1 cellular context compared by ENCODE assay signal in the genomic region with DNA sequence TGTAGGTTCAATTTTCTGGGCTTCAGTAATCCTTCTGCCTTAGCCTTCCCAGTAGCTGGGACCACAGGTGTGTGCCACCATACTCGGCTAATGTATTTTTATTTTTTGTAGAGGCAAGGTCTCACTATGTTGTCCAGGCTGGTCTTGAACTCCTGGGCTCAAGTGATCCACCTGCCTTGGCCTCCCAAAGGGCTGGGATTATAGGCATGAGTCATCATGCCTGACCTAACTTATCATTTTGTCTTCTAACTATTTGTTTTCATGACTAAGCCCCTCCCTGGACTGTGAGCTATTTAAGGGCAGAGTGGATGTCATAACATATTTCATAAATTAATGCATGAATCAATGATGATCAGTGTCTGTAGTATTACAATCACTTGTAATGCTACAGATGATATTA.
A peak's percentile ranks its signal among the peaks of the same experiment; 100 is the strongest.
TF ChIP-seq lines count a peak whose summit lies in the region.

No MANE protein-coding gene starts in this region.

TF ChIP-seq in A549, 52 proteins besides CTCF, POLR2A, EP300 and RAD21 (continued from another document):
- TF ChIP-seq NFE2L2 (conservative IDR thresholded peaks at IDR 0.05; ENCODE audit: low read length) (no peak), BCL3 (IDR thresholded peaks at IDR 0.05) (no peak), PHF8 (IDR thresholded peaks at IDR 0.05; ENCODE audit: borderline replicate concordance, low read depth) (no peak), MAFK (IDR thresholded peaks at IDR 0.05; ENCODE audit: partially characterized antibody) (peak; percentile 9), FOSB (CRISPR knock-in tag; IDR thresholded peaks at IDR 0.05) (no peak), KDM1A (IDR thresholded peaks at IDR 0.05; ENCODE audit: low read depth) (no peak), SMC3 (IDR thresholded peaks at IDR 0.05) (0 out of 3 replicates have a peak, but pooled peaks have one; percentile 14), CBX8 (IDR thresholded peaks at IDR 0.05) (no peak), JUN (IDR thresholded peaks at IDR 0.05) (peak in 1 of 2 experiments; percentile 11; a peak in 1 of 5 replicates), HOXB5 (CRISPR knock-in tag; IDR thresholded peaks at IDR 0.05) (peak; percentile 77; the same call in 1 of the 2 replicates), RFX5 (IDR thresholded peaks at IDR 0.05) (no peak), CHD4 (IDR thresholded peaks at IDR 0.05; ENCODE audit: borderline replicate concordance) (no peak), JUNB (IDR thresholded peaks at IDR 0.05) (peak; percentile 85)
- TF ChIP-seq, protein P1, sequence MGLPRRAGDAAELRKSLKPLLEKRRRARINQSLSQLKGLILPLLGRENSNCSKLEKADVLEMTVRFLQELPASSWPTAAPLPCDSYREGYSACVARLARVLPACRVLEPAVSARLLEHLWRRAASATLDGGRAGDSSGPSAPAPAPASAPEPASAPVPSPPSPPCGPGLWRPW (IDR thresholded peaks at IDR 0.05), result no peak
- TF ChIP-seq, protein P2, sequence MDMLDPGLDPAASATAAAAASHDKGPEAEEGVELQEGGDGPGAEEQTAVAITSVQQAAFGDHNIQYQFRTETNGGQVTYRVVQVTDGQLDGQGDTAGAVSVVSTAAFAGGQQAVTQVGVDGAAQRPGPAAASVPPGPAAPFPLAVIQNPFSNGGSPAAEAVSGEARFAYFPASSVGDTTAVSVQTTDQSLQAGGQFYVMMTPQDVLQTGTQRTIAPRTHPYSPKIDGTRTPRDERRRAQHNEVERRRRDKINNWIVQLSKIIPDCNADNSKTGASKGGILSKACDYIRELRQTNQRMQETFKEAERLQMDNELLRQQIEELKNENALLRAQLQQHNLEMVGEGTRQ (IDR thresholded peaks at IDR 0.05), result no peak
